In genomic region chr1:91345395-91346005, GRCh38 we compare ENCODE assay signal across 2 cellular contexts.
TF ChIP-seq lines count a peak whose summit lies in the region.

No MANE protein-coding gene starts in this region.

TF ChIP-seq in WTC11, 78 proteins besides CTCF, POLR2A, EP300 and RAD21 (continued from another document):
- no peak for TF ChIP-seq ARID4B (CRISPR knock-in tag; IDR thresholded peaks at IDR 0.05; ENCODE audit: borderline replicate concordance)
- no peak for TF ChIP-seq MAX (CRISPR knock-in tag; IDR thresholded peaks at IDR 0.05)
- no peak for TF ChIP-seq ZNF671 (CRISPR knock-in tag; IDR thresholded peaks at IDR 0.05)
- TF ChIP-seq NR2C2 (CRISPR knock-in tag; IDR thresholded peaks at IDR 0.05), result no peak
- no peak for TF ChIP-seq ZNF263 (CRISPR knock-in tag; IDR thresholded peaks at IDR 0.05; ENCODE audit: low read depth)
- TF ChIP-seq ZBTB21 (CRISPR knock-in tag; IDR thresholded peaks at IDR 0.05; ENCODE audit: borderline replicate concordance), result no peak
- no peak for TF ChIP-seq AFF4 (CRISPR knock-in tag; IDR thresholded peaks at IDR 0.05; ENCODE audit: borderline replicate concordance)
- no peak for TF ChIP-seq ATF1 (CRISPR knock-in tag; IDR thresholded peaks at IDR 0.05)
- TF ChIP-seq ATF3 (CRISPR knock-in tag; conservative IDR thresholded peaks at IDR 0.05), result no peak
- TF ChIP-seq HMGXB4 (CRISPR knock-in tag; IDR thresholded peaks at IDR 0.05), result no peak
- no peak for TF ChIP-seq FOXP4 (CRISPR knock-in tag; IDR thresholded peaks at IDR 0.05)

TF ChIP-seq in SK-N-SH treated with all-trans-retinoic acid at 6 μM for 48 hours, 23 proteins besides CTCF, POLR2A, EP300 and RAD21 (continued from another document):
- TF ChIP-seq CSRNP3 (CRISPR knock-in tag; IDR thresholded peaks at IDR 0.05), result no peak
